Comparison of ENCODE assay signal across 1 cellular context in genomic region chr11:118924591-118925585, GRCh38.
TF ChIP-seq lines count a peak whose summit lies in the region.

No MANE protein-coding gene starts in this region.

TF ChIP-seq in HepG2, 621 proteins besides CTCF, POLR2A, EP300 and RAD21 (continued from another document and continues in another):
- no peak for TF ChIP-seq ATF2 (CRISPR knock-in tag; IDR thresholded peaks at IDR 0.05)
- TF ChIP-seq ZFP62 (CRISPR knock-in tag; IDR thresholded peaks at IDR 0.05), result no peak
- TF ChIP-seq SAFB2 (CRISPR knock-in tag; IDR thresholded peaks at IDR 0.05; ENCODE audit: borderline replicate concordance, low read depth), result no peak
- TF ChIP-seq BCLAF1 (IDR thresholded peaks at IDR 0.05), result no peak
- TF ChIP-seq ZNF691 (CRISPR knock-in tag; IDR thresholded peaks at IDR 0.05; ENCODE audit: borderline replicate concordance, low read depth), result no peak
- no peak for TF ChIP-seq HOXD1 (CRISPR knock-in tag; IDR thresholded peaks at IDR 0.05)
- TF ChIP-seq ATF5 (CRISPR knock-in tag; IDR thresholded peaks at IDR 0.05; ENCODE audit: low read depth), result no peak
- no peak for TF ChIP-seq PHF20 (CRISPR knock-in tag; IDR thresholded peaks at IDR 0.05)
- no peak for TF ChIP-seq THAP8 (CRISPR knock-in tag; IDR thresholded peaks at IDR 0.05; ENCODE audit: borderline replicate concordance)
- TF ChIP-seq RBAK (CRISPR knock-in tag; IDR thresholded peaks at IDR 0.05), result no peak
- TF ChIP-seq MBD4 (IDR thresholded peaks at IDR 0.05; ENCODE audit: borderline replicate concordance, low read length), result no peak
- no peak for TF ChIP-seq ZNF180 (CRISPR knock-in tag; IDR thresholded peaks at IDR 0.05; ENCODE audit: borderline replicate concordance, low read depth)
- no peak for TF ChIP-seq ZBTB43 (CRISPR knock-in tag; conservative IDR thresholded peaks at IDR 0.05)
- TF ChIP-seq ZNF883 (CRISPR knock-in tag; IDR thresholded peaks at IDR 0.05; ENCODE audit: not compliant biosample characterization), result peak; percentile 67
- no peak for TF ChIP-seq SOX6 (IDR thresholded peaks at IDR 0.05)
- TF ChIP-seq SOX6 (CRISPR knock-in tag; IDR thresholded peaks at IDR 0.05), result peak; percentile 8; the same call in 1 of the 2 replicates
- no peak for TF ChIP-seq GLMP (CRISPR knock-in tag; IDR thresholded peaks at IDR 0.05; ENCODE audit: borderline replicate concordance)
- TF ChIP-seq HOXA3 (CRISPR knock-in tag; IDR thresholded peaks at IDR 0.05), result peak; percentile 24; the same call in 1 of the 2 replicates
- no peak for TF ChIP-seq STAT6 (CRISPR knock-in tag; IDR thresholded peaks at IDR 0.05; ENCODE audit: borderline replicate concordance)
- TF ChIP-seq ZNF432 (CRISPR knock-in tag; IDR thresholded peaks at IDR 0.05; ENCODE audit: borderline replicate concordance), result no peak
- no peak for TF ChIP-seq ISL2 (CRISPR knock-in tag; IDR thresholded peaks at IDR 0.05)
- no peak for TF ChIP-seq PRPF4 (IDR thresholded peaks at IDR 0.05; ENCODE audit: low read depth, low read length, poor library complexity, severe bottlenecking)
- TF ChIP-seq ZSCAN31 (CRISPR knock-in tag; IDR thresholded peaks at IDR 0.05; ENCODE audit: low read depth), result no peak
- no peak for TF ChIP-seq POLR2G (IDR thresholded peaks at IDR 0.05; ENCODE audit: low read depth, low read length)
- no peak for TF ChIP-seq ZNF644 (CRISPR knock-in tag; IDR thresholded peaks at IDR 0.05; ENCODE audit: low read depth)
- no peak for TF ChIP-seq ZNF7 (CRISPR knock-in tag; IDR thresholded peaks at IDR 0.05)
- TF ChIP-seq ZNF772 (CRISPR knock-in tag; IDR thresholded peaks at IDR 0.05), result no peak
- TF ChIP-seq KAT8 (CRISPR knock-in tag; IDR thresholded peaks at IDR 0.05), result no peak
- TF ChIP-seq ZNF629 (CRISPR knock-in tag; conservative IDR thresholded peaks at IDR 0.05), result no peak
- TF ChIP-seq MTA1 (CRISPR knock-in tag; IDR thresholded peaks at IDR 0.05; ENCODE audit: borderline replicate concordance), result no peak
- no peak for TF ChIP-seq ISX (CRISPR knock-in tag; conservative IDR thresholded peaks at IDR 0.05)
- TF ChIP-seq ATAD3A (CRISPR knock-in tag; IDR thresholded peaks at IDR 0.05), result no peak
- TF ChIP-seq JUNB (CRISPR knock-in tag; IDR thresholded peaks at IDR 0.05; ENCODE audit: borderline replicate concordance), result no peak
- TF ChIP-seq NR3C1 (CRISPR knock-in tag; IDR thresholded peaks at IDR 0.05), result no peak
- no peak for TF ChIP-seq ZNF354B (CRISPR knock-in tag; IDR thresholded peaks at IDR 0.05)
- no peak for TF ChIP-seq DMTF1 (CRISPR knock-in tag; IDR thresholded peaks at IDR 0.05)
- no peak for TF ChIP-seq ZNF616 (CRISPR knock-in tag; IDR thresholded peaks at IDR 0.05; ENCODE audit: low read depth)
- TF ChIP-seq GATAD2A (CRISPR knock-in tag; IDR thresholded peaks at IDR 0.05), result no peak
- TF ChIP-seq ZNF121 (CRISPR knock-in tag; IDR thresholded peaks at IDR 0.05), result no peak
- no peak for TF ChIP-seq IRX3 (CRISPR knock-in tag; IDR thresholded peaks at IDR 0.05; ENCODE audit: borderline replicate concordance, low read depth)
- peak; percentile 84 for TF ChIP-seq ZBTB7A (CRISPR knock-in tag; IDR thresholded peaks at IDR 0.05)
- TF ChIP-seq KDM6A (CRISPR knock-in tag; IDR thresholded peaks at IDR 0.05; ENCODE audit: low read depth), result no peak
- no peak for TF ChIP-seq TBL1XR1 (IDR thresholded peaks at IDR 0.05; ENCODE audit: borderline replicate concordance, low read length, partially characterized antibody)
- 0 out of 2 replicates have a peak, but pooled peaks have one; percentile 48 for TF ChIP-seq ZNF136 (CRISPR knock-in tag; IDR thresholded peaks at IDR 0.05; ENCODE audit: low read depth)
- TF ChIP-seq ZNF850 (CRISPR knock-in tag; conservative IDR thresholded peaks at IDR 0.05), result no peak
- TF ChIP-seq ZFP91 (CRISPR knock-in tag; IDR thresholded peaks at IDR 0.05; ENCODE audit: borderline replicate concordance), result no peak
- peak; percentile 45; the same call in 1 of the 2 replicates for TF ChIP-seq ERF (CRISPR knock-in tag; IDR thresholded peaks at IDR 0.05)
- TF ChIP-seq ZNF615 (CRISPR knock-in tag; IDR thresholded peaks at IDR 0.05; ENCODE audit: borderline replicate concordance), result no peak
- no peak for TF ChIP-seq TFE3 (CRISPR knock-in tag; IDR thresholded peaks at IDR 0.05)
- no peak for TF ChIP-seq PHF5A (CRISPR knock-in tag; IDR thresholded peaks at IDR 0.05; ENCODE audit: low read depth, unreplicated experiment)
- no peak for TF ChIP-seq SP5 (CRISPR knock-in tag; IDR thresholded peaks at IDR 0.05; ENCODE audit: borderline replicate concordance, low read depth)
- no peak for TF ChIP-seq RORA (CRISPR knock-in tag; IDR thresholded peaks at IDR 0.05)
- no peak for TF ChIP-seq NCOA2 (CRISPR knock-in tag; IDR thresholded peaks at IDR 0.05)
- TF ChIP-seq ZNF205 (CRISPR knock-in tag; IDR thresholded peaks at IDR 0.05), result no peak
- no peak for TF ChIP-seq TAF15 (IDR thresholded peaks at IDR 0.05; ENCODE audit: low read depth, low read length, poor library complexity, severe bottlenecking)
